Comparison of ENCODE assay signal across 8 cellular contexts in the genomic region with DNA sequence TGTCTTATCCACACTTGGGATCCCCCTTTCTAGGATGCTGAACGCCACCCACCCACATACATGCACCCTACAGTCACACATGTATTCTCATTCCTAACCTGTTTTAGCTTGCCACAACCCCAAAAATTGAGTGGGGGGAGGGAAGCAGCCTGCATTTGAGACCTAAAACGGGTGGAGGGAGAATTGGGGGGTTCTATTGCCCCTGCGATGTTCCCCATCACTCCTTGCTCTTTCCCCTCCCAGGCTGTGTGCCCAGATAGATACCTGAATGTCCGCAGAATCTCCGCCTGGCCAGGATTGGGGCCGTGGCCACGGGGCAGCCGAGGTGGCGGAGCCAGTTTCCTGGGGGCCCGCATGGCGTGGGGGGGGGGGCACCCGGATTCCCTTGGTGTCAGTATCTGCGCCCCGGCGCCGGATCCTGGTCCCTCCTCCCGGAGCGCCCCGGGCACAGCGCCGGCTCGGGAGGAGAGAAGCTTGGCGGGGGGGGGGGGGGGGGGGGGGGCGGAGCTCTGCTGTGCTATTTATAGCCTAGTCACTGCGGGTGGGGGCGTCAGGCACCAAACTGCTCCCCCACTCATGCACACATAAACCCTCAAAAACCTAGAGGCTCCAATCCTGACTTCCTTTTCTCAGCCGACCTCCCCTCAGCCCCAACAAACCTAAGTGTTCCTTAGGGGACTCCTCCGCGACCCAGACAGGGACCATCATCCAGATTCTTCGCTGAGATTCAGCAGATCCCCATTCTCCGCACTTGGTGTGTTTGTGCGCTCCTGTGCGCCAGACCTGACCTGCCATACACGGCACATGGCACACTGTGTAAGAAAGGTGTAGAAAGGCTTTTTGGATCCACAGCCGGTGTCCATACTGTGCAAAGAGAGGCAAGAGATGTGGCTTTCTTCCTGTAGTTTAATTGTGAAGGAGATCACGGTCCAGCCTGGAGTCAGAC. TPM values are rescaled to one million over a fixed set of nuclear protein-coding genes. Genes with fewer than 3 reads are reported as not detected.
DNase-seq lines count a peak whose midpoint lies in the region; ATAC-seq, FAIRE-seq and TF ChIP-seq lines count a peak whose summit lies in the region.

No MANE protein-coding gene starts in this region.

- no peaks in the 10 kb centered on the region for H3K27me3 ChIP-seq in fibroblast of lung (ENCODE audit: control insufficient read depth, insufficient read depth, low read length)

- no peaks in the 10 kb centered on the region for H3K36me3 Mint-ChIP-seq in IgD-negative memory B cell
- H3K36me3 Mint-ChIP-seq in neural crest cell (ENCODE audit: low read depth), result peaks cover 1% of the 10 kb centered on the region

- peak overlapping the region; percentile 89 for H2AFZ ChIP-seq in fibroblast of lung (ENCODE audit: low read length)

- peaks cover 2% of the 10 kb centered on the region for H3K79me2 ChIP-seq in fibroblast of lung (ENCODE audit: control insufficient read depth, insufficient read depth, low read length)

- H4K20me1 ChIP-seq in fibroblast of lung (ENCODE audit: control insufficient read depth, extremely low read depth, insufficient read depth, low read length), result no peaks in the 10 kb centered on the region

- H3K9me3 Mint-ChIP-seq in IgD-negative memory B cell, result peaks cover 0 to under 1% (median 0%) of the 10 kb centered on the region in 3 donors
- no peaks in the 10 kb centered on the region for H3K9me3 Mint-ChIP-seq in neural crest cell

- peak overlapping the region; percentile 87 for H3K4me2 ChIP-seq in fibroblast of lung (ENCODE audit: extremely low read depth, insufficient read depth, low read length)

- H3K27me3 Mint-ChIP-seq in IgD-negative memory B cell, result peaks cover 1% of the 10 kb centered on the region
- peaks cover 47% of the 10 kb centered on the region for H3K27me3 Mint-ChIP-seq in neural crest cell (ENCODE audit: low read depth)

- peak overlapping the region; percentile 24 to 98 (median 92) for H3K27ac Mint-ChIP-seq in IgD-negative memory B cell
- H3K27ac Mint-ChIP-seq in neural crest cell (ENCODE audit: unreplicated experiment), result no peak overlapping the region

- H3K4me3 ChIP-seq in AG10803 (ENCODE audit: low read length) (peak overlapping the region; percentile 73), fibroblast of lung (replicated peaks in 1 of 4; ENCODE audit: control extremely low read depth in 1 of 4, insufficient read depth in 1 of 4, low read depth in 3 of 4, low read length in 4 of 4) (peak overlapping the region; percentile 58 to 68 (median 64))

- peak overlapping the region; percentile 36 for H3K9ac ChIP-seq in fibroblast of lung (ENCODE audit: insufficient read depth, low read length)

- FAIRE-seq in D721Med (lab: Jason Lieb, UNC), result no peak

- peaks cover 31% of the 10 kb centered on the region for H3K4me1 ChIP-seq in fibroblast of lung (ENCODE audit: control insufficient read depth, extremely low read depth, insufficient read depth, low read length)

- DNase-seq in AG10803 (ENCODE audit: low read depth) (no peak), fibroblast of lung (ENCODE audit: low read depth in 2 of 2) (no peak), neural crest cell (ENCODE audit: low read depth, low spot score) (no peak), D721Med (ENCODE audit: insufficient read length, low spot score) (no peak)
- peak; percentile 40 for DNase-seq in activated CD8-positive, alpha-beta memory T cell treated with anti-CD3 and anti-CD28 coated beads, Interleukin-2, amount 50 U/mL, for 4 hours

- H3K4me3 Mint-ChIP-seq in IgD-negative memory B cell (peak overlapping the region; percentile 96 to 99 (median 98)), neural crest cell (peak overlapping the region; percentile 97)

- TF ChIP-seq CTCF in AG10803 (conservative IDR thresholded peaks at IDR 0.05; ENCODE audit: low read length) (no peak), fibroblast of lung (conservative IDR thresholded peaks at IDR 0.05 in 1 of 2, IDR thresholded peaks at IDR 0.05 in 1 of 2; ENCODE audit: low read depth in 1 of 2, low read length in 2 of 2) (no peak), neural crest cell (conservative IDR thresholded peaks at IDR 0.05) (no peak), D721Med (IDR thresholded peaks at IDR 0.05; ENCODE audit: insufficient read depth, missing control alignments) (no peak)

- peak overlapping the region; percentile 87 for H3K27ac ChIP-seq in fibroblast of lung (ENCODE audit: insufficient read depth, low read length)

- H3K4me1 Mint-ChIP-seq in IgD-negative memory B cell, result peaks cover 41 to 51% (median 46%) of the 10 kb centered on the region in 3 donors
- H3K4me1 Mint-ChIP-seq in neural crest cell, result peaks cover 57% of the 10 kb centered on the region

- H3K9me3 ChIP-seq in fibroblast of lung (ENCODE audit: control insufficient read depth, insufficient read depth, low read depth, low read length), result no peaks in the 10 kb centered on the region

- peaks cover 1% of the 10 kb centered on the region for H3K36me3 ChIP-seq in fibroblast of lung (ENCODE audit: control insufficient read depth, insufficient read depth, low read length)

- ATAC-seq in HG03469 (IDR thresholded peaks at IDR 0.05; ENCODE audit: unreplicated experiment) (no peak), GM21528 (IDR thresholded peaks at IDR 0.05; ENCODE audit: low FRiP score, unreplicated experiment) (no peak)

RNA-seq across cellular contexts. Expression of gene ANKRD34A, which starts 1.9 kb away (rescaled TPM):
- polyA plus RNA-seq in IgD-negative memory B cell (0.64 TPM), fibroblast of lung (1.9 and 2.6 TPM in 2 replicates)
- total RNA-seq in fibroblast of lung (0.26 and 1.2 TPM in 2 replicates), neural crest cell (0.49 and 1.2 TPM in 2 replicates)
- 2.8 and 4.1 TPM in 2 replicates for polyA plus RNA-seq in fibroblast of lung (2012)
- 2.6 and 4.5 TPM in 2 replicates for polyA minus RNA-seq in fibroblast of lung (ENCODE audit: low replicate concordance)

RNA-seq across cellular contexts. Expression of gene POLR3GL, which starts 2.1 kb away (rescaled TPM):
- polyA plus RNA-seq in IgD-negative memory B cell, result 64.0 TPM
- total RNA-seq in fibroblast of lung, result 15.4 and 23.8 TPM in 2 replicates
- polyA plus RNA-seq in fibroblast of lung, result 22.6 and 23.3 TPM in 2 replicates
- 37.3 and 38.6 TPM in 2 replicates for polyA plus RNA-seq in fibroblast of lung (2012)
- polyA minus RNA-seq in fibroblast of lung (ENCODE audit: low replicate concordance), result 7.0 and 10.0 TPM in 2 replicates
- 14.6 and 15.5 TPM in 2 replicates for total RNA-seq in neural crest cell

RNA-seq across cellular contexts. Expression of gene LIX1L, which starts 4.6 kb away (rescaled TPM):
- polyA plus RNA-seq in IgD-negative memory B cell, result 12.8 TPM
- 10.5 and 14.2 TPM in 2 replicates for total RNA-seq in fibroblast of lung
- 63.3 and 65.7 TPM in 2 replicates for polyA plus RNA-seq in fibroblast of lung
- 17.0 and 20.1 TPM in 2 replicates for polyA plus RNA-seq in fibroblast of lung (2012)
- 28.7 and 31.4 TPM in 2 replicates for polyA minus RNA-seq in fibroblast of lung (ENCODE audit: low replicate concordance)
- total RNA-seq in neural crest cell, result 36.0 and 37.5 TPM in 2 replicates

RNA-seq across cellular contexts. Expression of gene TXNIP, which starts 33.9 kb away (rescaled TPM):
- polyA plus RNA-seq in IgD-negative memory B cell (3,579 TPM), fibroblast of lung (61.1 and 204 TPM in 2 replicates)
- total RNA-seq in fibroblast of lung (361 and 773 TPM in 2 replicates), neural crest cell (83.5 and 90.8 TPM in 2 replicates)
- 27.5 and 83.7 TPM in 2 replicates for polyA plus RNA-seq in fibroblast of lung (2012)
- 82.9 and 185 TPM in 2 replicates for polyA minus RNA-seq in fibroblast of lung (ENCODE audit: low replicate concordance)

RNA-seq across cellular contexts. Expression of gene RBM8A, which starts 35.1 kb away (rescaled TPM):
- 183 TPM for polyA plus RNA-seq in IgD-negative memory B cell
- 56.6 and 61.9 TPM in 2 replicates for total RNA-seq in fibroblast of lung
- polyA plus RNA-seq in fibroblast of lung, result 137 and 235 TPM in 2 replicates
- 136 and 199 TPM in 2 replicates for polyA plus RNA-seq in fibroblast of lung (2012)
- 10.7 and 10.8 TPM in 2 replicates for polyA minus RNA-seq in fibroblast of lung (ENCODE audit: low replicate concordance)
- 273 and 285 TPM in 2 replicates for total RNA-seq in neural crest cell
